8 cellular contexts compared by ENCODE assay signal in genomic region chr3:32296251-32297204, GRCh38. TPM values are rescaled to one million over a fixed set of nuclear protein-coding genes. Genes with fewer than 3 reads are reported as not detected.
DNase-seq lines count a peak whose midpoint lies in the region; ATAC-seq and TF ChIP-seq lines count a peak whose summit lies in the region.

No MANE protein-coding gene starts in this region.

- no peaks in the 10 kb centered on the region for H3K9me3 Mint-ChIP-seq in activated T-cell treated with anti-CD3 and anti-CD28 coated beads, Interleukin-2, amount 50 U/mL, for 24 hours
- no peaks in the 10 kb centered on the region for H3K9me3 Mint-ChIP-seq in naive thymus-derived CD8-positive, alpha-beta T cell

- H3K36me3 ChIP-seq in OCI-LY1 (ENCODE audit: insufficient read depth, low read length) = no peaks in the 10 kb centered on the region
- no peaks in the 10 kb centered on the region for H3K36me3 ChIP-seq in esophagus squamous epithelium

- H3K4me1 Mint-ChIP-seq in activated T-cell treated with anti-CD3 and anti-CD28 coated beads, Interleukin-2, amount 50 U/mL, for 24 hours (ENCODE audit: low read depth) = peaks cover 35% of the 10 kb centered on the region
- peaks cover 12 to 24% (median 21%) of the 10 kb centered on the region in 4 donors for H3K4me1 Mint-ChIP-seq in naive thymus-derived CD8-positive, alpha-beta T cell

- H3K4me3 ChIP-seq in OCI-LY1 (ENCODE audit: low read depth, low read length, poor library complexity, severe bottlenecking) = no peak overlapping the region
- H3K4me3 ChIP-seq in esophagus squamous epithelium = no peak overlapping the region

- H3K36me3 Mint-ChIP-seq in activated T-cell treated with anti-CD3 and anti-CD28 coated beads, Interleukin-2, amount 50 U/mL, for 24 hours (ENCODE audit: low read depth) = no peaks in the 10 kb centered on the region
- no peaks in the 10 kb centered on the region for H3K36me3 Mint-ChIP-seq in naive thymus-derived CD8-positive, alpha-beta T cell

- H3K4me2 ChIP-seq in OCI-LY1 (ENCODE audit: low read length) = no peak overlapping the region

- no peaks in the 10 kb centered on the region for H3K9me3 ChIP-seq in OCI-LY1 (ENCODE audit: low read length)
- H3K9me3 ChIP-seq in esophagus squamous epithelium = no peaks in the 10 kb centered on the region

- H3K27ac ChIP-seq in OCI-LY1 (ENCODE audit: low read depth, low read length, poor library complexity, severe bottlenecking) (no peak overlapping the region), esophagus squamous epithelium (no peak overlapping the region), substantia nigra (ENCODE audit: low read depth, low read length, poor library complexity, severe bottlenecking) (no peak overlapping the region)

- ATAC-seq in HG03066 (IDR thresholded peaks at IDR 0.05; ENCODE audit: low read depth, unreplicated experiment) = peak; percentile 85
- ATAC-seq in naive thymus-derived CD8-positive, alpha-beta T cell = peak; percentile 81 to 82

- peak overlapping the region; percentile 37 for H3K4me3 Mint-ChIP-seq in activated T-cell treated with anti-CD3 and anti-CD28 coated beads, Interleukin-2, amount 50 U/mL, for 24 hours
- H3K4me3 Mint-ChIP-seq in naive thymus-derived CD8-positive, alpha-beta T cell = peak overlapping the region; percentile 43 to 77 (median 58)

- no peaks in the 10 kb centered on the region for H3F3A ChIP-seq in OCI-LY1 (ENCODE audit: insufficient read depth, low read length)

- POLR2A ChIA-PET in naive thymus-derived CD8-positive, alpha-beta T cell (lab: Charles Lee) = interaction anchor here (0.6 to 1.9 kb wide), 4 partner anchors 75 to 173 kb away, joined by 3 to 12 read pairs (median 4); no protein-coding TSS in a partner anchor

- peak overlapping the region; percentile 82 for H3K27ac Mint-ChIP-seq in activated T-cell treated with anti-CD3 and anti-CD28 coated beads, Interleukin-2, amount 50 U/mL, for 24 hours
- H3K27ac Mint-ChIP-seq in naive thymus-derived CD8-positive, alpha-beta T cell = peak overlapping the region; percentile 54 to 95 (median 85)

- H3K27me3 ChIP-seq in OCI-LY1 (ENCODE audit: insufficient read depth, low read length) (no peaks in the 10 kb centered on the region), esophagus squamous epithelium (no peaks in the 10 kb centered on the region)

- intact Hi-C loops in esophagus squamous epithelium (cut with DNase I) = loop anchor here (10.0 kb wide), 2 partner anchors 112 to 168 kb away; no protein-coding TSS in a partner anchor

- H2AFZ ChIP-seq in OCI-LY1 (ENCODE audit: low read length) = no peak overlapping the region

- no peaks in the 10 kb centered on the region for H3K4me1 ChIP-seq in OCI-LY1 (ENCODE audit: insufficient read depth, low read length, severe bottlenecking)
- peaks cover 0 to 38% (median 9%) of the 10 kb centered on the region in 3 donors for H3K4me1 ChIP-seq in esophagus squamous epithelium

- no peaks in the 10 kb centered on the region for H3K27me3 Mint-ChIP-seq in activated T-cell treated with anti-CD3 and anti-CD28 coated beads, Interleukin-2, amount 50 U/mL, for 24 hours
- H3K27me3 Mint-ChIP-seq in naive thymus-derived CD8-positive, alpha-beta T cell = no peaks in the 10 kb centered on the region

- TF ChIP-seq CTCF in GM12873 (IDR thresholded peaks at IDR 0.05; ENCODE audit: insufficient read depth, low read depth, low read length, missing control alignments) = peak; percentile 93
- TF ChIP-seq CTCF in OCI-LY1 (IDR thresholded peaks at IDR 0.05; ENCODE audit: low read length) = peak; percentile 90
- peak; percentile 65 to 84 (median 77) for TF ChIP-seq CTCF in esophagus squamous epithelium (IDR thresholded peaks at IDR 0.05)

- no peaks in the 10 kb centered on the region for H3K9me2 ChIP-seq in OCI-LY1 (ENCODE audit: low read depth, low read length)

- DNase-seq in activated T-cell treated with anti-CD3 and anti-CD28 coated beads, Interleukin-2, amount 50 U/mL, for 24 hours = peak; percentile 70
- no peak for DNase-seq in esophagus squamous epithelium (lab: John Stamatoyannopoulos, UW)
- DNase-seq in naive thymus-derived CD8-positive, alpha-beta T cell = peak; percentile 27 to 70 (median 56)
- peak in 35 of 49 donors; percentile 2 to 61 (median 21) for DNase-seq in substantia nigra (lab: John Stamatoyannopoulos, UW)
- DNase-seq in OCI-M2 (lab: John Stamatoyannopoulos, UW; ENCODE audit: unreplicated experiment) = no peak

- no peak overlapping the region for H3K9ac ChIP-seq in OCI-LY1 (ENCODE audit: low read length)

- no peaks in the 10 kb centered on the region for H3K79me2 ChIP-seq in OCI-LY1 (ENCODE audit: insufficient read depth, low read length)

- WGBS in esophagus squamous epithelium, 2 donors = 10 to 24% methylated on average over 7 to 8 of the region's 8 CpGs

- no peaks in the 10 kb centered on the region for H4K20me1 ChIP-seq in OCI-LY1 (ENCODE audit: insufficient read depth, low read length)

- TF ChIP-seq POLR2A in esophagus squamous epithelium (IDR thresholded peaks at IDR 0.05) = no peak

RNA-seq across cellular contexts. Expression of gene CMTM8, which starts 58.0 kb away (rescaled TPM):
- 1 to 10 TPM; 3.8 to 7.4 (median 4.3) TPM for total RNA-seq in esophagus squamous epithelium
- 1 to 10 TPM; 2.0 to 2.2 TPM for total RNA-seq in naive thymus-derived CD8-positive, alpha-beta T cell
- 1 to 10 TPM; 2.8 to 8.6 (median 3.8) TPM for polyA plus RNA-seq in naive thymus-derived CD8-positive, alpha-beta T cell

Comparison
In these comparisons a context has a peak if more than half of its experiments do, and no peak if none do; other contexts are left out.
1. DNase-seq: peak in activated T-cell treated with anti-CD3 and anti-CD28 coated beads, Interleukin-2, amount 50 U/mL, for 24 hours (single experiment), naive thymus-derived CD8-positive, alpha-beta T cell (10 of 10) and substantia nigra (35 of 49); none in esophagus squamous epithelium (single experiment) and OCI-M2 (single experiment).
2. Peak in every context shown above with its lines, with median percentiles within 50 percentile points of each other: CTCF ChIP-seq.